ENCODE assay signal across 10 cellular contexts in the genomic region with DNA sequence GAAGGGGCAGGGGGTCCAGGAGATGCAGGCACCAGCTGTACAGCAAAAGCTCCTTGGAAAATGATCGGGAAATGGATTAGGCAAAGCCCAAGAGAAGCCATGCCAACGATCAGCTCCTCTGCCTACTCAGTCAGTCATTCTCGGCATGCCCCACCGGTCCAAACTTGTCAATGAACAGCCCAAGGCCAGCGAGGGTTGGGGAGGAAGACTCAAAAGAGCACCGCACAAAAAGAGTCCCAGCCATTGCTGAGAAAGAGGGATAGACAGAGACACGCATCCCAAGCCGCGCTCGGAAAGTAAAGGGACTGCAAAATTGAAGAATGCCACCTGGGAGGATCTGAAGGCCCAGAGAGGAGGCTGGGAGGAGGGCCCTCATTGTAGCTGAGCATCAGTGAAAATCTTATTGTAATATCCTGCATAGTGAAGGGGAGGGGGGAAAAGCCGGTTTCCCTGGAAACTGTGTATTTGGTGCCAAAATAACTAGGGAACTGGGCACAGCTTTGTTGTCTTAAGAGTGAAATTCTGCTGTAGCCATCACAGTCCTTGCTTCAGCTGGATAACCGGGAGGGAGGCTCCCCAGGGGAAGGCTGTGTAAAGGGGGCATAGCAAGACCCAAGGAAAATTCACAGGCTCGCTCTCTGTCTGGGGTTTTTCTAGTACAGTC. TPM values are rescaled to one million over a fixed set of nuclear protein-coding genes. Genes with fewer than 3 reads are reported as not detected.
DNase-seq lines count a peak whose midpoint lies in the region; ATAC-seq and TF ChIP-seq lines count a peak whose summit lies in the region.
"Had no signal": no experiment of that assay in that cellular context is flagged by ENCODE, and none has a peak within 500 bp of the region (broad histone marks: within the 10 kb centered on the region; RNA-seq: fewer than 3 reads in every experiment).

No MANE protein-coding gene starts in this region.

- H3K27ac Mint-ChIP-seq in Caco-2 (ENCODE audit: unreplicated experiment): peak overlapping the region; percentile 88
- H3K27ac Mint-ChIP-seq in T-cell: peak overlapping the region; percentile 65 to 73
- no peak overlapping the region for H3K27ac Mint-ChIP-seq in activated CD4-positive, alpha-beta T cell treated with anti-CD3 and anti-CD28 coated beads for 36 hours

- H3K4me1 Mint-ChIP-seq in Caco-2 (ENCODE audit: low read depth, unreplicated experiment) (peaks cover 28% of the 10 kb centered on the region), T-cell (peaks cover 16 to 29% (median 25%) of the 10 kb centered on the region in 3 donors)
- peaks cover 10% of the 10 kb centered on the region for H3K4me1 Mint-ChIP-seq in activated CD4-positive, alpha-beta T cell treated with anti-CD3 and anti-CD28 coated beads for 36 hours

- 87 to 89% methylated on average over 13 of the region's 13 CpGs for WGBS in sigmoid colon, 2 donors

- TF ChIP-seq EP300 in sigmoid colon (IDR thresholded peaks at IDR 0.05): no peak

- TF ChIP-seq CTCF in Caco-2 (IDR thresholded peaks at IDR 0.05; ENCODE audit: insufficient read depth in 1 of 2, low read depth in 1 of 2, low read length in 1 of 2, severe bottlenecking in 1 of 2, unreplicated experiment in 1 of 2) (no peak), fibroblast of pulmonary artery (IDR thresholded peaks at IDR 0.05; ENCODE audit: low read length, missing control alignments) (no peak), sigmoid colon (IDR thresholded peaks at IDR 0.05) (no peak), left lung (IDR thresholded peaks at IDR 0.05) (no peak)

- CTCF ChIA-PET in Caco-2 (lab: Charles Lee): interaction anchor here (0.9 to 2.5 kb wide), 6 partner anchors 23 to 93 kb away, joined by 3 to 19 read pairs (median 4); a partner anchor contains a TSS
- CTCF ChIA-PET in T-cell (lab: Charles Lee): interaction anchor here in 1 of 2 donors (0.6 to 1.9 kb wide), 2 partner anchors 62 to 112 kb away, joined by 4 read pairs; no protein-coding TSS in a partner anchor
- CTCF ChIA-PET in activated CD4-positive, alpha-beta T cell treated with anti-CD3 and anti-CD28 coated beads for 36 hours (lab: Charles Lee): interaction anchor here (1.0 to 1.4 kb wide), 4 partner anchors 16 to 97 kb away, joined by 3 to 5 read pairs (median 4); no protein-coding TSS in a partner anchor

- intact Hi-C loops in Caco-2 (cut with micrococcal nuclease; ENCODE audit: unreplicated experiment) (no loop called here), sigmoid colon (cut with DNase I) (loop anchor here (2.0 to 5.0 kb wide), 3 partner anchors 21 to 39 kb away; no protein-coding TSS in a partner anchor), left lung (cut with DNase I) (loop anchor here in 1 of 2 donors (10.0 kb wide), 1 partner anchor 49 kb away; a partner anchor contains a TSS)
- intact Hi-C loops in activated CD4-positive, alpha-beta T cell treated with anti-CD3 and anti-CD28 coated beads for 36 hours (cut with DNase I, micrococcal nuclease): no loop called here

- H3K36me3 ChIP-seq in Caco-2 (ENCODE audit: control insufficient read depth, insufficient read depth, low read length): peaks cover 3% of the 10 kb centered on the region; the same call in 1 of the 2 replicates
- peaks cover 0 to 19% (median 2%) of the 10 kb centered on the region in 4 donors for H3K36me3 ChIP-seq in sigmoid colon
- no peaks in the 10 kb centered on the region for H3K36me3 ChIP-seq in left lung

- H3K4me3 ChIP-seq in Caco-2 (ENCODE audit: low read depth, low read length): no peak overlapping the region
- no peak overlapping the region for H3K4me3 ChIP-seq in fibroblast of pulmonary artery (replicated peaks; ENCODE audit: low read depth, low read length)
- no peak overlapping the region for H3K4me3 ChIP-seq in sigmoid colon
- no peak overlapping the region for H3K4me3 ChIP-seq in left lung

- H3K36me3 Mint-ChIP-seq in Caco-2 (ENCODE audit: insufficient read depth, unreplicated experiment) (peaks cover 56% of the 10 kb centered on the region), T-cell (peaks cover 29% of the 10 kb centered on the region)
- peaks cover 12% of the 10 kb centered on the region for H3K36me3 Mint-ChIP-seq in activated CD4-positive, alpha-beta T cell treated with anti-CD3 and anti-CD28 coated beads for 36 hours (ENCODE audit: low read depth)

- no TSS peak for BruUV-seq in Caco-2 (replicated peaks; lab: Mats Ljungman, UMichigan)

- no peaks in the 10 kb centered on the region for H3K27me3 Mint-ChIP-seq in Caco-2 (ENCODE audit: insufficient read depth, unreplicated experiment)
- H3K27me3 Mint-ChIP-seq in T-cell: no peaks in the 10 kb centered on the region
- no peaks in the 10 kb centered on the region for H3K27me3 Mint-ChIP-seq in activated CD4-positive, alpha-beta T cell treated with anti-CD3 and anti-CD28 coated beads for 36 hours

- H3K9me3 Mint-ChIP-seq in Caco-2 (ENCODE audit: unreplicated experiment): no peaks in the 10 kb centered on the region
- H3K9me3 Mint-ChIP-seq in T-cell: no peaks in the 10 kb centered on the region
- H3K9me3 Mint-ChIP-seq in activated CD4-positive, alpha-beta T cell treated with anti-CD3 and anti-CD28 coated beads for 36 hours (ENCODE audit: low read depth): no peaks in the 10 kb centered on the region

- ATAC-seq in T-cell (replicated peaks in 1 of 4): no peak
- no peak for ATAC-seq in activated CD4-positive, alpha-beta T cell treated with anti-CD3 and anti-CD28 coated beads for 36 hours
- no peak for ATAC-seq in left lung

- no peaks in the 10 kb centered on the region for H3K27me3 ChIP-seq in Caco-2 (replicated peaks; ENCODE audit: control insufficient read depth, insufficient read depth, low read length)
- no peaks in the 10 kb centered on the region for H3K27me3 ChIP-seq in sigmoid colon
- H3K27me3 ChIP-seq in left lung: peaks cover 0 to 8% of the 10 kb centered on the region in 2 donors

- H3K4me1 ChIP-seq in Caco-2 (peaks cover 42% of the 10 kb centered on the region), sigmoid colon (peaks cover 0 to 42% (median 23%) of the 10 kb centered on the region in 4 donors), left lung (peaks cover 13 to 36% of the 10 kb centered on the region in 2 donors)

- H3K4me3 Mint-ChIP-seq in Caco-2 (ENCODE audit: unreplicated experiment) (peak overlapping the region; percentile 57), T-cell (no peak overlapping the region)
- H3K4me3 Mint-ChIP-seq in activated CD4-positive, alpha-beta T cell treated with anti-CD3 and anti-CD28 coated beads for 36 hours: no peak overlapping the region

- peak overlapping the region in 3 of 4 donors; percentile 85 to 91 (median 88) for H3K27ac ChIP-seq in sigmoid colon
- H3K27ac ChIP-seq in left lung: no peak overlapping the region

- DNase-seq in Caco-2: no peak
- DNase-seq in T-cell: no peak
- peak; percentile 62 for DNase-seq in fibroblast of pulmonary artery (ENCODE audit: low read depth)
- DNase-seq in sigmoid colon: no peak
- DNase-seq in activated CD4-positive, alpha-beta T cell treated with anti-CD3 and anti-CD28 coated beads for 36 hours: no peak
- no peak for DNase-seq in HUDEP-2 (lab: John Stamatoyannopoulos, UW; ENCODE audit: unreplicated experiment in 76 of 76)
- no peak for DNase-seq in DMS 273 treated with DMSO at 0.1 percent for 48 hours (lab: John Stamatoyannopoulos, UW)
- no peak for DNase-seq in left lung
- DNase-seq: kidney, NCI-H2029 treated with DMSO at 0.1 percent for 48 hours had no signal

- POLR2A ChIA-PET in Caco-2 (lab: Charles Lee): no interaction called here
- POLR2A ChIA-PET in T-cell (lab: Charles Lee): interaction anchor here in 1 of 2 donors (1.0 kb wide), 1 partner anchor 101 kb away, joined by 3 read pairs; no protein-coding TSS in a partner anchor
- POLR2A ChIA-PET in activated CD4-positive, alpha-beta T cell treated with anti-CD3 and anti-CD28 coated beads for 36 hours (lab: Charles Lee): no interaction called here

- no peak for TF ChIP-seq POLR2A in sigmoid colon (IDR thresholded peaks at IDR 0.05)

- H3K9me3 ChIP-seq in Caco-2 (no peaks in the 10 kb centered on the region), sigmoid colon (no peaks in the 10 kb centered on the region), left lung (no peaks in the 10 kb centered on the region)

RNA-seq across cellular contexts. Expression of a gene that starts 4.7 kb away (rescaled TPM):
- total RNA-seq in Caco-2 (2022) (47.7 and 48.4 TPM in 2 replicates), T-cell (100 to 1,000 TPM in 2 of 5 donors, 10 to 100 TPM in 3; 74.1 to 102 (median 95.8) TPM), sigmoid colon (10 to 100 TPM; 16.1 to 31.7 (median 18.5) TPM), left lung (10 to 100 TPM; 22.9 to 37.1 TPM)
- 10 to 100 TPM in 1 of 3 donors, 1 to 10 TPM in 2; 4.8 to 23.2 (median 9.9) TPM for polyA plus RNA-seq in sigmoid colon
- 10 to 100 TPM; 39.2 to 48.7 TPM for total RNA-seq in activated CD4-positive, alpha-beta T cell treated with anti-CD3 and anti-CD28 coated beads for 36 hours

RNA-seq across cellular contexts. Expression of a gene that starts 50.2 kb away (rescaled TPM):
- total RNA-seq in Caco-2 (2022) (33.9 and 34.2 TPM in 2 replicates), T-cell (10 to 100 TPM; 38.9 to 76.5 (median 59.0) TPM), sigmoid colon (10 to 100 TPM in 2 of 4 donors, 1 to 10 TPM in 2; 5.4 to 12.2 (median 9.0) TPM), left lung (10 to 100 TPM; 25.2 to 39.5 TPM)
- polyA plus RNA-seq in sigmoid colon: 10 to 100 TPM in 1 of 3 donors, 1 to 10 TPM in 2; 5.3 to 24.9 (median 9.6) TPM
- total RNA-seq in activated CD4-positive, alpha-beta T cell treated with anti-CD3 and anti-CD28 coated beads for 36 hours: 10 to 100 TPM; 29.4 to 35.9 TPM

Comparison
In these comparisons a context has a peak if more than half of its experiments do, and no peak if none do; other contexts are left out.
1. H3K27ac ChIP-seq: peak in sigmoid colon (3 of 4); none in left lung (0 of 2).